ENCODE assay signal across 24 cellular contexts in genomic region chr6:5059036-5059896, GRCh38. TPM values are rescaled to one million over a fixed set of nuclear protein-coding genes. Genes with fewer than 3 reads are reported as not detected.
"Had no signal": no experiment of that assay in that cellular context is flagged by ENCODE, and none has a peak within 500 bp of the region (broad histone marks: within the 10 kb centered on the region; RNA-seq: fewer than 3 reads in every experiment).

No MANE protein-coding gene starts in this region.

- H3K4me2 ChIP-seq: smooth muscle cell had no signal

- H3K36me3 Mint-ChIP-seq: activated naive CD8-positive, alpha-beta T cell; naive B cell; stimulated activated memory B cell treated with anti-CD40 and anti-IgM and Interleukin-4, amounts not matched to agents 10 μg/mL and 1 μg/mL and 100 μg/mL, for 72 hours had no signal

- H3K27ac ChIP-seq: ovary, tibial nerve had no signal

- DNase-seq: activated CD4-positive, alpha-beta T cell treated with anti-CD3 and anti-CD28 coated beads for 48 hours; activated CD4-positive, alpha-beta T cell treated with anti-CD3 and anti-CD28 coated beads, Interleukin-2, amount 50 U/mL, for 48 hours; activated CD8-positive, alpha-beta memory T cell treated with anti-CD3 and anti-CD28 coated beads for 24 hours; activated effector memory CD4-positive, alpha-beta T cell treated with Interleukin-2 at 50 U/mL for 16 hours; activated naive CD4-positive, alpha-beta T cell treated with Interleukin-2 at 50 U/mL for 16 hours; anterior cingulate cortex; dermis blood vessel endothelial cell; effector CD8-positive, alpha-beta T cell; naive B cell; ovary; stimulated activated CD4-positive, alpha-beta T cell treated with anti-CD3 and anti-CD28 coated beads, Interleukin-1b, Interleukin-23, amount 100 ng/mL, for 48 hours; stimulated activated CD4-positive, alpha-beta T cell treated with anti-CD3 and anti-CD28 coated beads, Interleukin-4, amount 100 ng/mL, for 4 hours; stimulated activated CD8-positive, alpha-beta memory T cell treated with anti-CD3 and anti-CD28 coated beads, Interleukin-4, amount 100 ng/mL, for 48 hours; T-helper 1 cell had no signal

- H3K4me3 Mint-ChIP-seq: activated naive CD8-positive, alpha-beta T cell; central memory CD8-positive, alpha-beta T cell; naive B cell; stimulated activated memory B cell treated with anti-CD40 and anti-IgM and Interleukin-4, amounts not matched to agents 10 μg/mL and 1 μg/mL and 100 μg/mL, for 72 hours had no signal

- H3K9me3 ChIP-seq: ovary, tibial nerve had no signal

- H3K27me3 Mint-ChIP-seq: activated naive CD8-positive, alpha-beta T cell had no signal

- H3K4me1 ChIP-seq: tibial nerve had no signal

- H3K4me1 Mint-ChIP-seq: central memory CD8-positive, alpha-beta T cell had no signal

- ATAC-seq: activated CD4-positive, CD25-positive, alpha-beta regulatory T cell treated with anti-CD3 and anti-CD28 coated beads, Interleukin-2, amount 50 U/mL, for 24 hours; sciatic nerve; stimulated activated memory B cell treated with anti-CD40 and anti-IgM and Interleukin-4, amounts not matched to agents 10 μg/mL and 1 μg/mL and 100 μg/mL, for 72 hours had no signal

- H3K36me3 ChIP-seq: ovary, tibial nerve had no signal

- H3K27ac Mint-ChIP-seq: activated naive CD8-positive, alpha-beta T cell; naive B cell; progenitor cell of endocrine pancreas; stimulated activated memory B cell treated with anti-CD40 and anti-IgM and Interleukin-4, amounts not matched to agents 10 μg/mL and 1 μg/mL and 100 μg/mL, for 72 hours had no signal

- H3K4me3 ChIP-seq: lung, ovary, smooth muscle cell, tibial nerve had no signal

- H3K9me3 Mint-ChIP-seq: central memory CD8-positive, alpha-beta T cell; naive B cell; stimulated activated memory B cell treated with anti-CD40 and anti-IgM and Interleukin-4, amounts not matched to agents 10 μg/mL and 1 μg/mL and 100 μg/mL, for 72 hours had no signal

- H3K27me3 ChIP-seq: ovary, tibial nerve had no signal

RNA-seq across cellular contexts. Expression of gene PPP1R3G, which starts 25.9 kb away (rescaled TPM):
- polyA plus RNA-seq: neural cell had no signal
